Comparison of ENCODE assay signal across 18 cellular contexts in genomic region chr15:25244731-25245585, GRCh38.
DNase-seq lines count a peak whose midpoint lies in the region; ATAC-seq and TF ChIP-seq lines count a peak whose summit lies in the region.
"Had no signal": no experiment of that assay in that cellular context is flagged by ENCODE, and none has a peak within 500 bp of the region (broad histone marks: within the 10 kb centered on the region; RNA-seq: fewer than 3 reads in every experiment).

No MANE protein-coding gene starts in this region.

- no peak for ATAC-seq in effector memory CD8-positive, alpha-beta T cell (replicated peaks)
- ATAC-seq: A549; activated CD4-positive, alpha-beta T cell treated with anti-CD3 and anti-CD28 coated beads for 36 hours; PC-3 had no signal

- in situ Hi-C loops in GM13977 (cut with MboI; ENCODE audit: low pct_unique_long_range_greater_than_20kb, low sequenced_read_pairs, unreplicated experiment), result no loop called here

- no peaks in the 10 kb centered on the region for H3K27me3 ChIP-seq in testis

- no peak for TF ChIP-seq POLR2A in testis (IDR thresholded peaks at IDR 0.05)

- peaks cover 15% of the 10 kb centered on the region for H3K9me3 Mint-ChIP-seq in mesothelial cell of epicardium
- H3K9me3 Mint-ChIP-seq in effector memory CD8-positive, alpha-beta T cell, result peaks cover 3 to 10% of the 10 kb centered on the region in 2 donors

- H3K4me1 ChIP-seq in testis, result no peaks in the 10 kb centered on the region
- H3K4me1 ChIP-seq: A549, parathyroid adenoma had no signal

- no peaks in the 10 kb centered on the region for H3K27me3 Mint-ChIP-seq in mesothelial cell of epicardium (ENCODE audit: low read depth)
- no peaks in the 10 kb centered on the region for H3K27me3 Mint-ChIP-seq in effector memory CD8-positive, alpha-beta T cell
- H3K27me3 Mint-ChIP-seq: activated CD4-positive, alpha-beta T cell treated with anti-CD3 and anti-CD28 coated beads for 36 hours; activated naive CD4-positive, alpha-beta T cell treated with anti-CD3 and anti-CD28 coated beads, Interleukin-2, amount 10 ng/mL, durations not matched to agents 7 days and 5 days had no signal

- no peak overlapping the region for H3K4me3 ChIP-seq in coronary artery
- H3K4me3 ChIP-seq in testis, result no peak overlapping the region
- H3K4me3 ChIP-seq: A549 had no signal

- H3K36me3 Mint-ChIP-seq in mesothelial cell of epicardium, result no peaks in the 10 kb centered on the region
- H3K36me3 Mint-ChIP-seq in effector memory CD8-positive, alpha-beta T cell (ENCODE audit: insufficient read depth), result peaks cover 3% of the 10 kb centered on the region
- H3K36me3 Mint-ChIP-seq: activated naive CD4-positive, alpha-beta T cell treated with anti-CD3 and anti-CD28 coated beads, Interleukin-2, amount 10 ng/mL, durations not matched to agents 7 days and 5 days had no signal

- no peak overlapping the region for H3K4me3 Mint-ChIP-seq in mesothelial cell of epicardium
- no peak overlapping the region for H3K4me3 Mint-ChIP-seq in effector memory CD8-positive, alpha-beta T cell
- H3K4me3 Mint-ChIP-seq: activated CD4-positive, alpha-beta T cell treated with anti-CD3 and anti-CD28 coated beads for 36 hours; activated naive CD4-positive, alpha-beta T cell treated with anti-CD3 and anti-CD28 coated beads, Interleukin-2, amount 10 ng/mL, durations not matched to agents 7 days and 5 days; T-helper 2 cell treated with Interferon-gamma antibody and Interleukin-4, amounts not matched to agents 5 μg/mL and 100 μg/mL, for 36 hours had no signal

- no peaks in the 10 kb centered on the region for H3K36me3 ChIP-seq in testis (ENCODE audit: low read depth, missing control alignments)

- H3K27ac ChIP-seq in coronary artery (no peak overlapping the region), testis (no peak overlapping the region)
- H3K27ac ChIP-seq: A549, KMS-11, parathyroid adenoma had no signal

- no peak overlapping the region for H3K27ac Mint-ChIP-seq in mesothelial cell of epicardium
- no peak overlapping the region for H3K27ac Mint-ChIP-seq in effector memory CD8-positive, alpha-beta T cell
- H3K27ac Mint-ChIP-seq: activated CD4-positive, alpha-beta T cell treated with anti-CD3 and anti-CD28 coated beads for 36 hours; activated naive CD4-positive, alpha-beta T cell treated with anti-CD3 and anti-CD28 coated beads, Interleukin-2, amount 10 ng/mL, durations not matched to agents 7 days and 5 days; T-helper 2 cell treated with Interferon-gamma antibody and Interleukin-4, amounts not matched to agents 5 μg/mL and 100 μg/mL, for 36 hours had no signal

- H3K9me3 ChIP-seq in testis, result no peaks in the 10 kb centered on the region
- H3K9me3 ChIP-seq: A549 had no signal

- H3K4me1 Mint-ChIP-seq in mesothelial cell of epicardium, result no peaks in the 10 kb centered on the region
- H3K4me1 Mint-ChIP-seq in effector memory CD8-positive, alpha-beta T cell (ENCODE audit: low read depth in 2 of 2), result no peaks in the 10 kb centered on the region
- H3K4me1 Mint-ChIP-seq: activated CD4-positive, alpha-beta T cell treated with anti-CD3 and anti-CD28 coated beads for 36 hours; activated naive CD4-positive, alpha-beta T cell treated with anti-CD3 and anti-CD28 coated beads, Interleukin-2, amount 10 ng/mL, durations not matched to agents 7 days and 5 days had no signal

- TF ChIP-seq CTCF in coronary artery (IDR thresholded peaks at IDR 0.05), result no peak
- TF ChIP-seq CTCF in mesothelial cell of epicardium (IDR thresholded peaks at IDR 0.05; ENCODE audit: unreplicated experiment), result no peak
- TF ChIP-seq CTCF in testis (IDR thresholded peaks at IDR 0.05), result no peak
- no peak for TF ChIP-seq CTCF in GM13977 (IDR thresholded peaks at IDR 0.05; ENCODE audit: extremely low read depth, insufficient read depth, missing control alignments)

- 84 to 86% methylated on average over 1 to 15 of the region's 15 CpGs for WGBS in testis, 2 donors

- peak; percentile 25 for DNase-seq in activated CD8-positive, alpha-beta memory T cell treated with anti-CD3 and anti-CD28 coated beads, Interleukin-2, amount 50 U/mL, for 48 hours
- DNase-seq in activated CD8-positive, alpha-beta memory T cell treated with anti-CD3 and anti-CD28 coated beads for 24 hours, result no peak
- peak; percentile 55 for DNase-seq in coronary artery (ENCODE audit: low spot score)
- peak; percentile 9 to 27 for DNase-seq in mesothelial cell of epicardium (ENCODE audit: low spot score in 2 of 2, unreplicated experiment in 2 of 2)
- DNase-seq in testis, result peak; percentile 9
- DNase-seq in GM13977 (ENCODE audit: low spot score), result no peak
- no peak for DNase-seq in effector memory CD8-positive, alpha-beta T cell
- DNase-seq in NCI-H446 treated with DMSO at 0.1 percent for 48 hours (lab: John Stamatoyannopoulos, UW), result no peak
- DNase-seq: activated CD4-positive, alpha-beta T cell treated with anti-CD3 and anti-CD28 coated beads for 36 hours; activated naive CD4-positive, alpha-beta T cell treated with anti-CD3 and anti-CD28 coated beads, Interleukin-2, amount 10 ng/mL, durations not matched to agents 7 days and 5 days; activated T-cell treated with anti-CD3 and anti-CD28 coated beads for 4 hours; foreskin melanocyte; NCI-H1092 treated with DMSO at 0.1 percent for 48 hours; PC-3 had no signal

- intact Hi-C loops in testis (cut with DNase I; ENCODE audit: low total_unique reads), result loop anchor here (5.0 kb wide), 1 partner anchor 53 kb away; no protein-coding TSS in a partner anchor

Comparison
In these comparisons a context has a peak if more than half of its experiments do, and no peak if none do; other contexts are left out.
1. DNase-seq: peak in activated CD8-positive, alpha-beta memory T cell treated with anti-CD3 and anti-CD28 coated beads, Interleukin-2, amount 50 U/mL, for 48 hours (single experiment), coronary artery (single experiment), mesothelial cell of epicardium (2 of 2) and testis (single experiment); none in activated CD8-positive, alpha-beta memory T cell treated with anti-CD3 and anti-CD28 coated beads for 24 hours (single experiment), GM13977 (single experiment), effector memory CD8-positive, alpha-beta T cell (0 of 3) and NCI-H446 treated with DMSO at 0.1 percent for 48 hours (single experiment).